8 cellular contexts compared by ENCODE assay signal in genomic region chr12:90102957-90103652, GRCh38.
DNase-seq lines count a peak whose midpoint lies in the region; ATAC-seq and TF ChIP-seq lines count a peak whose summit lies in the region.

No MANE protein-coding gene starts in this region.

- ATAC-seq in GM19463 (IDR thresholded peaks at IDR 0.05; ENCODE audit: unreplicated experiment), result peak; percentile 82
- peak; percentile 64 for ATAC-seq in HG03571 (IDR thresholded peaks at IDR 0.05; ENCODE audit: unreplicated experiment)
- ATAC-seq in SK-N-SH treated with all-trans-retinoic acid at 6 μM for 48 hours, result peak; percentile 90

- peak; percentile 69 for TF ChIP-seq CTCF in epithelial cell of esophagus (IDR thresholded peaks at IDR 0.05; ENCODE audit: insufficient read depth, low read depth, low read length, missing control alignments)

- no peak overlapping the region for H3K4me3 ChIP-seq in epithelial cell of esophagus (ENCODE audit: low read length)

- peak; percentile 8 for DNase-seq in NCI-H345 (lab: John Stamatoyannopoulos, UW)
- no peak for DNase-seq in NCI-H345 treated with DMSO at 0.1 percent for 48 hours (lab: John Stamatoyannopoulos, UW; ENCODE audit: unreplicated experiment)
- DNase-seq in epithelial cell of esophagus (ENCODE audit: low read depth), result peak; percentile 61
- peak; percentile 47 for DNase-seq in pons (ENCODE audit: low spot score)
- DNase-seq in ureter (ENCODE audit: low spot score), result no peak

TF ChIP-seq in SK-N-SH treated with all-trans-retinoic acid at 6 μM for 48 hours, 23 proteins besides CTCF, POLR2A, EP300 and RAD21:
- no peak for TF ChIP-seq ZNF70 (CRISPR knock-in tag; IDR thresholded peaks at IDR 0.05)
- TF ChIP-seq PPARA (CRISPR knock-in tag; IDR thresholded peaks at IDR 0.05; ENCODE audit: borderline replicate concordance), result no peak

Comparison
In these comparisons a context has a peak if more than half of its experiments do, and no peak if none do; other contexts are left out.
1. DNase-seq: peak in NCI-H345 (single experiment), epithelial cell of esophagus (single experiment) and pons (single experiment); none in NCI-H345 treated with DMSO at 0.1 percent for 48 hours (single experiment) and ureter (single experiment).
2. Peak in every context shown above with its lines, with median percentiles within 50 percentile points of each other: ATAC-seq.